23 cellular contexts compared by ENCODE assay signal in genomic region chr7:27782849-27783248, GRCh38. TPM values are rescaled to one million over a fixed set of nuclear protein-coding genes. Genes with fewer than 3 reads are reported as not detected.
A peak's percentile ranks its signal among the peaks of the same experiment; 100 is the strongest.
DNase-seq lines count a peak whose midpoint lies in the region; ATAC-seq, FAIRE-seq and TF ChIP-seq lines count a peak whose summit lies in the region.
"Had no signal": no experiment of that assay in that cellular context is flagged by ENCODE, and none has a peak within 500 bp of the region (broad histone marks: within the 10 kb centered on the region; RNA-seq: fewer than 3 reads in every experiment).

No MANE protein-coding gene starts in this region.

- TF ChIP-seq CTCF in bronchial epithelial cell (IDR thresholded peaks at IDR 0.05; ENCODE audit: insufficient read depth, low read length, severe bottlenecking) (no peak), mesothelial cell of epicardium (IDR thresholded peaks at IDR 0.05; ENCODE audit: unreplicated experiment) (no peak)

- no peaks in the 10 kb centered on the region for H3K4me1 ChIP-seq in CD8-positive, alpha-beta memory T cell (ENCODE audit: insufficient read depth, low read length)
- H3K4me1 ChIP-seq: Peyer's patch had no signal

- H3K4me3 ChIP-seq in bronchial epithelial cell (ENCODE audit: low read depth, low read length), result no peak overlapping the region
- H3K4me3 ChIP-seq in CD8-positive, alpha-beta memory T cell (ENCODE audit: low read length), result no peak overlapping the region
- H3K4me3 ChIP-seq: gastroesophageal sphincter, GM12878, Peyer's patch had no signal

- POLR2A ChIA-PET in CD8-positive, alpha-beta memory T cell (lab: Charles Lee), result interaction anchor here (1.2 kb wide), 1 partner anchor 10 kb away, joined by 3 read pairs; no protein-coding TSS in a partner anchor

- CTCF ChIA-PET in CD8-positive, alpha-beta memory T cell (lab: Charles Lee), result no interaction called here

- peak; percentile 72 to 78 for ATAC-seq in activated CD4-positive, CD25-positive, alpha-beta regulatory T cell treated with anti-CD3 and anti-CD28 coated beads, Interleukin-2, amount 50 U/mL, for 24 hours
- no peak for ATAC-seq in HG02938 (IDR thresholded peaks at IDR 0.05; ENCODE audit: unreplicated experiment)
- ATAC-seq: activated CD8-positive, alpha-beta memory T cell treated with anti-CD3 and anti-CD28 coated beads, Interleukin-2, amount 10 ng/mL, durations not matched to agents 7 days and 5 days; gastroesophageal sphincter; GM12878 had no signal

- H3K9me3 Mint-ChIP-seq in mesothelial cell of epicardium, result no peaks in the 10 kb centered on the region
- H3K9me3 Mint-ChIP-seq in CD8-positive, alpha-beta memory T cell, result no peaks in the 10 kb centered on the region
- H3K9me3 Mint-ChIP-seq: H9, nephron progenitor cell had no signal

- H3K27me3 Mint-ChIP-seq in mesothelial cell of epicardium (ENCODE audit: low read depth), result no peaks in the 10 kb centered on the region
- H3K27me3 Mint-ChIP-seq in CD8-positive, alpha-beta memory T cell, result no peaks in the 10 kb centered on the region
- H3K27me3 Mint-ChIP-seq: activated CD8-positive, alpha-beta memory T cell treated with anti-CD3 and anti-CD28 coated beads, Interleukin-2, amount 10 ng/mL, durations not matched to agents 7 days and 5 days had no signal

- H3K27ac Mint-ChIP-seq in mesothelial cell of epicardium, result peak overlapping the region; percentile 73
- no peak overlapping the region for H3K27ac Mint-ChIP-seq in CD8-positive, alpha-beta memory T cell
- H3K27ac Mint-ChIP-seq: activated CD8-positive, alpha-beta memory T cell treated with anti-CD3 and anti-CD28 coated beads, Interleukin-2, amount 10 ng/mL, durations not matched to agents 7 days and 5 days; nephron progenitor cell had no signal

- no peaks in the 10 kb centered on the region for H3K27me3 ChIP-seq in bronchial epithelial cell (ENCODE audit: control insufficient read depth, insufficient read depth, low read length)
- H3K27me3 ChIP-seq in CD8-positive, alpha-beta memory T cell (ENCODE audit: insufficient read depth, low read length, poor library complexity, severe bottlenecking), result no peaks in the 10 kb centered on the region
- H3K27me3 ChIP-seq: brain microvascular endothelial cell, gastroesophageal sphincter, Peyer's patch had no signal

- H3K36me3 Mint-ChIP-seq in mesothelial cell of epicardium, result peaks cover 15% of the 10 kb centered on the region
- peaks cover 12 to 51% (median 13%) of the 10 kb centered on the region in 3 donors for H3K36me3 Mint-ChIP-seq in CD8-positive, alpha-beta memory T cell

- H3K27ac ChIP-seq in CD8-positive, alpha-beta memory T cell (ENCODE audit: low read depth, low read length), result no peak overlapping the region
- H3K27ac ChIP-seq: 22Rv1, brain microvascular endothelial cell, gastroesophageal sphincter, Peyer's patch had no signal

- H3K4me3 Mint-ChIP-seq in mesothelial cell of epicardium, result no peak overlapping the region
- no peak overlapping the region for H3K4me3 Mint-ChIP-seq in CD8-positive, alpha-beta memory T cell
- H3K4me3 Mint-ChIP-seq: activated CD8-positive, alpha-beta memory T cell treated with anti-CD3 and anti-CD28 coated beads, Interleukin-2, amount 10 ng/mL, durations not matched to agents 7 days and 5 days; H9; nephron progenitor cell had no signal

- H3K9me3 ChIP-seq in CD8-positive, alpha-beta memory T cell (ENCODE audit: low read length), result no peaks in the 10 kb centered on the region
- H3K9me3 ChIP-seq: gastroesophageal sphincter, Peyer's patch had no signal

- H3K36me3 ChIP-seq in bronchial epithelial cell (ENCODE audit: control insufficient read depth, insufficient read depth, low read length), result peaks cover 4% of the 10 kb centered on the region
- H3K36me3 ChIP-seq in CD8-positive, alpha-beta memory T cell (ENCODE audit: insufficient read depth, low read length), result peaks cover 5% of the 10 kb centered on the region

- H3K4me1 Mint-ChIP-seq in mesothelial cell of epicardium, result peaks cover 8% of the 10 kb centered on the region
- H3K4me1 Mint-ChIP-seq in CD8-positive, alpha-beta memory T cell, result peaks cover 23 to 50% (median 42%) of the 10 kb centered on the region in 3 donors

- no peak for FAIRE-seq in bronchial epithelial cell (lab: Jason Lieb, UNC)
- FAIRE-seq: GM12878, urothelium cell line had no signal

- DNase-seq in activated CD4-positive, CD25-positive, alpha-beta regulatory T cell (lab: John Stamatoyannopoulos, UW), result no peak
- DNase-seq in NCI-H226 (peak; percentile 60), bronchial epithelial cell (ENCODE audit: low read depth) (peak; percentile 71), mesothelial cell of epicardium (ENCODE audit: low spot score in 2 of 2, unreplicated experiment in 2 of 2) (no peak), DMS53 (lab: John Stamatoyannopoulos, UW) (no peak)
- DNase-seq in CD8-positive, alpha-beta memory T cell, result no peak
- DNase-seq: activated CD4-positive, alpha-beta T cell treated with anti-CD3 and anti-CD28 coated beads for 1 hour; activated CD8-positive, alpha-beta memory T cell treated with anti-CD3 and anti-CD28 coated beads, Interleukin-2, amount 10 ng/mL, durations not matched to agents 7 days and 5 days; brain microvascular endothelial cell; cortex of kidney; GF-D8; H9; MM.1S; nephron progenitor cell; Peyer's patch; posterior cingulate gyrus; T1000 had no signal

RNA-seq across cellular contexts. Expression of gene TAX1BP1, which starts 42.9 kb away (rescaled TPM):
- total RNA-seq in bronchial epithelial cell (92.1 and 150 TPM in 2 replicates), mesothelial cell of epicardium (84.8 to 90.2 TPM (median 89.8 TPM) in 3 replicates)
- total RNA-seq in CD8-positive, alpha-beta memory T cell, result 10 to 100 TPM; 80.8 to 82.1 TPM
- 135 TPM for polyA plus RNA-seq in CD8-positive, alpha-beta memory T cell

Comparison
In these comparisons a context has a peak if more than half of its experiments do, and no peak if none do; other contexts are left out.
1. DNase-seq: peak in NCI-H226 (single experiment) and bronchial epithelial cell (single experiment); none in activated CD4-positive, CD25-positive, alpha-beta regulatory T cell (0 of 4), mesothelial cell of epicardium (0 of 2), CD8-positive, alpha-beta memory T cell (0 of 5) and DMS53 (single experiment).